ENCODE assay signal across 9 cellular contexts in genomic region chr21:16651956-16652355, GRCh38.
"Had no signal": no experiment of that assay in that cellular context is flagged by ENCODE, and none has a peak within 500 bp of the region (broad histone marks: within the 10 kb centered on the region; RNA-seq: fewer than 3 reads in every experiment).

No MANE protein-coding gene starts in this region.

- DNase-seq: GM23248, GOT3, H9, HCEC 1CT, KBM-7 had no signal

- H2AFZ ChIP-seq: GM23248 had no signal

- FAIRE-seq: H54, HepG2 had no signal

- H3K4me3 Mint-ChIP-seq: H9, IgD-negative memory B cell had no signal

- H3K27ac Mint-ChIP-seq: H9, IgD-negative memory B cell had no signal

- H3K9ac ChIP-seq: GM23248, KMS-11 had no signal

- H3K4me2 ChIP-seq: KMS-11 had no signal

- H3K4me3 ChIP-seq: GM23248 had no signal

- H3K4me1 Mint-ChIP-seq: H9, IgD-negative memory B cell had no signal

- ATAC-seq: HepG2 had no signal

- H3K27ac ChIP-seq: GM23248, KMS-11 had no signal

- H3K27me3 Mint-ChIP-seq: IgD-negative memory B cell had no signal
